ENCODE assay signal across 20 cellular contexts in the genomic region with DNA sequence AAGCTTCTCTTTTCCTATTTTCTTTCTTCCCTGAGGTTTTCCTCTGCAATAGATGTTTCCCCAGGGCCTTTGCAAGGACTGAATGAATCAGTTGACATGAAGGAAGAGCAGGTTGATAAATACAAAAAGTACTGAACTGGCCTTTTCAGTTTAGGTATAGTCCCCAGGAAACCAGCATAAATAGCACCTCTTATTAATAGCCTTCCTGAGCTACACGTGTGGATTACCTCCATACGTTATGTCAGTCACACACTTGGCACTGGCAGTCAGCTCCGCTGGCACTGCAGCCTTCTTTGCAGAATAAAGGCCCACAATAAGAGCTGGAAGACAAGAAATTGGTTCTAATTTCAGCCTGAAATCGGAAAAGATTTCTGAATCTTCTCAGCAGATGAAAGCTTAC.
DNase-seq lines count a peak whose midpoint lies in the region; ATAC-seq and FAIRE-seq lines count a peak whose summit lies in the region.
"Had no signal": no experiment of that assay in that cellular context is flagged by ENCODE, and none has a peak within 500 bp of the region (broad histone marks: within the 10 kb centered on the region; RNA-seq: fewer than 3 reads in every experiment).

No MANE protein-coding gene starts in this region.

- H3K36me3 Mint-ChIP-seq in T-helper 2 cell treated with Interferon-gamma antibody and Interleukin-4, amounts not matched to agents 5 μg/mL and 100 μg/mL, for 36 hours (ENCODE audit: low read depth), result peaks cover 9% of the 10 kb centered on the region

- H3K4me3 Mint-ChIP-seq in T-helper 2 cell treated with Interferon-gamma antibody and Interleukin-4, amounts not matched to agents 5 μg/mL and 100 μg/mL, for 36 hours, result no peak overlapping the region
- H3K4me3 Mint-ChIP-seq: CD4-positive, CD25-positive, alpha-beta regulatory T cell; CD8-positive, alpha-beta memory T cell; HFFc6 had no signal

- H3K27ac ChIP-seq in angular gyrus (ENCODE audit: low read depth, low read length), result peak overlapping the region; percentile 41

- ATAC-seq in GM21576 (IDR thresholded peaks at IDR 0.05; ENCODE audit: unreplicated experiment) (peak; percentile 56), HG02885 (IDR thresholded peaks at IDR 0.05; ENCODE audit: poor library complexity, unreplicated experiment) (peak; percentile 37), GM19328 (IDR thresholded peaks at IDR 0.05; ENCODE audit: unreplicated experiment) (no peak)
- ATAC-seq: HCT116, K562 had no signal

- no peak for DNase-seq in GM18507 (ENCODE audit: extremely low spot score, insufficient read length, low read depth)
- DNase-seq in T-helper 2 cell treated with Interferon-gamma antibody and Interleukin-4, amounts not matched to agents 5 μg/mL and 100 μg/mL, for 36 hours (ENCODE audit: low spot score), result no peak
- no peak for DNase-seq in amygdala (lab: John Stamatoyannopoulos, UW)
- DNase-seq: BE2C; C1 segment of cervical spinal cord; CD4-positive, CD25-positive, alpha-beta regulatory T cell; CD8-positive, alpha-beta memory T cell; COR-L47; DMS 273 treated with DMSO at 0.1 percent for 48 hours; DMS53; GOT3; H7; HFFc6 had no signal

- FAIRE-seq in GM18507 (lab: Jason Lieb, UNC), result peak; percentile 53
- FAIRE-seq: G401.6, K562 had no signal

- no peaks in the 10 kb centered on the region for H3K27me3 Mint-ChIP-seq in T-helper 2 cell treated with Interferon-gamma antibody and Interleukin-4, amounts not matched to agents 5 μg/mL and 100 μg/mL, for 36 hours (ENCODE audit: low read depth)
- H3K27me3 Mint-ChIP-seq: CD4-positive, CD25-positive, alpha-beta regulatory T cell; CD8-positive, alpha-beta memory T cell had no signal

- H3K4me1 Mint-ChIP-seq in T-helper 2 cell treated with Interferon-gamma antibody and Interleukin-4, amounts not matched to agents 5 μg/mL and 100 μg/mL, for 36 hours (ENCODE audit: low read depth), result peaks cover 11% of the 10 kb centered on the region

- H3K9me3 Mint-ChIP-seq in T-helper 2 cell treated with Interferon-gamma antibody and Interleukin-4, amounts not matched to agents 5 μg/mL and 100 μg/mL, for 36 hours, result no peaks in the 10 kb centered on the region
- H3K9me3 Mint-ChIP-seq: CD4-positive, CD25-positive, alpha-beta regulatory T cell; CD8-positive, alpha-beta memory T cell; HFFc6 had no signal

- H3K27ac Mint-ChIP-seq in T-helper 2 cell treated with Interferon-gamma antibody and Interleukin-4, amounts not matched to agents 5 μg/mL and 100 μg/mL, for 36 hours, result no peak overlapping the region
- H3K27ac Mint-ChIP-seq: CD8-positive, alpha-beta memory T cell had no signal
